In the genomic region with DNA sequence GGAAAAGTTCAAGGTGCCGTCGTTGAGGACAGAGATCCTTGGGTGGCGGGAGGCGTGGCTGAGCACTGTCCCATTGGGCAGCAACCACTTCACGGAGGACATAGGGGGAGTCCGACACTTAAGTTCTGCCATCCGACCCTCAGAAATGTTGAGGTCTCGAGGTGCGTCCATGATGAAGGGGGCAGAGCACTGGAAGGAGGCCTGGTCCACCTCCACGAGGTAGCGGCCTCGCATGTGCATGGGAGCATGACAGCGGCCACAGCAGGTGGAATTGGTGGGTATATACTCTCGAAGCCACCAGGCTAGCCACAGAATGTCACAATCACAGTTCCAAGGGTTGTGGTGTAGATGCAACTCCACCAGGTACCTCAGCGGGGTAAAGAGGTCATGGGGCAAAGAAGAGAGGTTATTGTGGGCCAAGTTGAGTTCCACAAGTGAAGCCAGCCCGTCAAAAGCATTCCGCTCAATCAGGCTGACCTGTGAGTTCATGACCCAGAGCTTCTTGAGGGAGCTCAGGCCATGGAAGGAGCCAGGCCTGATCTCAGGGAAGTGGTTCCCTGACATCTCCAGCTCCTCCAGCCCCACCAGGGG, we compare ENCODE assay signal across 1 cellular context.
TF ChIP-seq lines count a peak whose summit lies in the region.

No MANE protein-coding gene starts in this region.

TF ChIP-seq in GM23338, 12 proteins besides CTCF, POLR2A, EP300 and RAD21 (continued from another document):
- TF ChIP-seq, protein P1, sequence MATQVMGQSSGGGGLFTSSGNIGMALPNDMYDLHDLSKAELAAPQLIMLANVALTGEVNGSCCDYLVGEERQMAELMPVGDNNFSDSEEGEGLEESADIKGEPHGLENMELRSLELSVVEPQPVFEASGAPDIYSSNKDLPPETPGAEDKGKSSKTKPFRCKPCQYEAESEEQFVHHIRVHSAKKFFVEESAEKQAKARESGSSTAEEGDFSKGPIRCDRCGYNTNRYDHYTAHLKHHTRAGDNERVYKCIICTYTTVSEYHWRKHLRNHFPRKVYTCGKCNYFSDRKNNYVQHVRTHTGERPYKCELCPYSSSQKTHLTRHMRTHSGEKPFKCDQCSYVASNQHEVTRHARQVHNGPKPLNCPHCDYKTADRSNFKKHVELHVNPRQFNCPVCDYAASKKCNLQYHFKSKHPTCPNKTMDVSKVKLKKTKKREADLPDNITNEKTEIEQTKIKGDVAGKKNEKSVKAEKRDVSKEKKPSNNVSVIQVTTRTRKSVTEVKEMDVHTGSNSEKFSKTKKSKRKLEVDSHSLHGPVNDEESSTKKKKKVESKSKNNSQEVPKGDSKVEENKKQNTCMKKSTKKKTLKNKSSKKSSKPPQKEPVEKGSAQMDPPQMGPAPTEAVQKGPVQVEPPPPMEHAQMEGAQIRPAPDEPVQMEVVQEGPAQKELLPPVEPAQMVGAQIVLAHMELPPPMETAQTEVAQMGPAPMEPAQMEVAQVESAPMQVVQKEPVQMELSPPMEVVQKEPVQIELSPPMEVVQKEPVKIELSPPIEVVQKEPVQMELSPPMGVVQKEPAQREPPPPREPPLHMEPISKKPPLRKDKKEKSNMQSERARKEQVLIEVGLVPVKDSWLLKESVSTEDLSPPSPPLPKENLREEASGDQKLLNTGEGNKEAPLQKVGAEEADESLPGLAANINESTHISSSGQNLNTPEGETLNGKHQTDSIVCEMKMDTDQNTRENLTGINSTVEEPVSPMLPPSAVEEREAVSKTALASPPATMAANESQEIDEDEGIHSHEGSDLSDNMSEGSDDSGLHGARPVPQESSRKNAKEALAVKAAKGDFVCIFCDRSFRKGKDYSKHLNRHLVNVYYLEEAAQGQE (IDR thresholded peaks at IDR 0.05; ENCODE audit: unreplicated experiment): no peak
- no peak for TF ChIP-seq JUNB (IDR thresholded peaks at IDR 0.05; ENCODE audit: unreplicated experiment)
